In the genomic region with DNA sequence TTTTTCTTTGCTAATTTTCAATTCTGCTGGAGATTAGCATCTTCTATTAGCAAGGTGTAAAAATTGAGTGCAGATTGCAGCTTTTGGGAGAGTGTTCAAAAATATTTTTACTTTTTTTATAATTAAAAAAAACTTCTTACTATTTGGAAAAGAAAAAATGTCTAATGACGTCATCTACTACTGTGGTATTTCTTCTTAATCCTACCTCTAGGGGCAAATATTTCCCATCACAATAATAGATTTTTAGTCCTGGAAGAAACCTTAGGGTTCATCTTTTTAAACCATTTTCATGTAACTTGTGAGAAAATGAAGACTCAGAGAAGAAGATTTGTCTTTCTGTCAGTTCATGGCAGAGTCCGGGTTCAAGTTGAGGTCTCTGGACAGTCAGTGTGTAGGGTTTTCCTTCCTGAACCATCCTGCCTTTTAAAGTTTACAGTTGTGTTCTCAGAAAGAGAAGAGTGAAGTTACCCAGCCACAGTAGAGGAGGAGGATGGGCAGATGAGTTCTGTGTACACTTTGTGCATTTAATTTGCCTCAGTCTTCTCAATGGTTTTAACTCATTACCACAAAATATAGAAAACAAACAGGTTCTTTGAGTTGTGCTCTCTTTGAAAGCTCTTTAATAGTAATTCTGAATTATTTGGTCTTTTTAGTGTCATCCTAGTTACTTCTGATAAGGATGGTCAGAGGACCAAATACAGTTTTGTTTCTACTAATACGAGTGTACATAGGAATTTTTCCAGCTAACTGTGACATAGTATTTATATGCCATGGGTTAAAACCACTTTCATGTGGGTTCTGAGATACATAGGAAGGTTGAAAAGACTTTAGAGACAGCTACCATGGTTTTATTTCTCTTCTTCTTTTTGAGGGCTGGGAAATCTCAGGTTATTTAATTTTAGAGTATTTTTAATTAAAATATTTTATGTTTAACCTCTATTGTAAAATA, we compare ENCODE assay signal across 28 cellular contexts.
A peak's percentile ranks its signal among the peaks of the same experiment; 100 is the strongest.
DNase-seq lines count a peak whose midpoint lies in the region; ATAC-seq, FAIRE-seq and TF ChIP-seq lines count a peak whose summit lies in the region.
"Had no signal": no experiment of that assay in that cellular context is flagged by ENCODE, and none has a peak within 500 bp of the region (broad histone marks: within the 10 kb centered on the region; RNA-seq: fewer than 3 reads in every experiment).

No MANE protein-coding gene starts in this region.

- H3K27me3 Mint-ChIP-seq in T-helper 17 cell, result no peaks in the 10 kb centered on the region
- H3K27me3 Mint-ChIP-seq in stimulated activated naive B cell treated with anti-CD40 and anti-IgM and Interleukin-4, amounts not matched to agents 10 μg/mL and 1 μg/mL and 100 μg/mL, for 72 hours, result no peaks in the 10 kb centered on the region
- H3K27me3 Mint-ChIP-seq in activated T-helper 17 cell treated with anti-CD3 and anti-CD28 coated beads, Interleukin-2, amount 50 U/mL, for 72 hours, result no peaks in the 10 kb centered on the region
- H3K27me3 Mint-ChIP-seq: activated naive CD8-positive, alpha-beta T cell treated with anti-CD3 and anti-CD28 coated beads, Interleukin-2, amount 10 ng/mL, durations not matched to agents 7 days and 5 days; naive thymus-derived CD8-positive, alpha-beta T cell had no signal

- H3K4me3 Mint-ChIP-seq in T-helper 17 cell, result no peak overlapping the region
- H3K4me3 Mint-ChIP-seq in stimulated activated naive B cell treated with anti-CD40 and anti-IgM and Interleukin-4, amounts not matched to agents 10 μg/mL and 1 μg/mL and 100 μg/mL, for 72 hours, result no peak overlapping the region
- H3K4me3 Mint-ChIP-seq in activated T-helper 17 cell treated with anti-CD3 and anti-CD28 coated beads, Interleukin-2, amount 50 U/mL, for 72 hours, result no peak overlapping the region
- H3K4me3 Mint-ChIP-seq: activated naive CD8-positive, alpha-beta T cell treated with anti-CD3 and anti-CD28 coated beads, Interleukin-2, amount 10 ng/mL, durations not matched to agents 7 days and 5 days; T-helper 1 cell treated with Interleukin-12 subunit alpha and Interleukin-12 subunit beta and Interleukin-4 antibody, amounts not matched to agents 30 μg/mL and 1 μg/mL, for 36 hours had no signal

- ATAC-seq in T-helper 17 cell (no peak), GM21367 (IDR thresholded peaks at IDR 0.05; ENCODE audit: unreplicated experiment) (no peak)
- ATAC-seq in stimulated activated naive B cell treated with anti-CD40 and anti-IgM and Interleukin-4, amounts not matched to agents 10 μg/mL and 1 μg/mL and 100 μg/mL, for 72 hours (replicated peaks), result peak; percentile 40 to 46
- no peak for ATAC-seq in activated T-helper 17 cell treated with anti-CD3 and anti-CD28 coated beads, Interleukin-2, amount 50 U/mL, for 72 hours (replicated peaks)
- ATAC-seq: left ventricle myocardium superior; naive thymus-derived CD8-positive, alpha-beta T cell had no signal

- peak overlapping the region; percentile 14 for H3K27ac Mint-ChIP-seq in T-helper 17 cell
- peak overlapping the region; percentile 28 for H3K27ac Mint-ChIP-seq in stimulated activated naive B cell treated with anti-CD40 and anti-IgM and Interleukin-4, amounts not matched to agents 10 μg/mL and 1 μg/mL and 100 μg/mL, for 72 hours
- H3K27ac Mint-ChIP-seq in activated T-helper 17 cell treated with anti-CD3 and anti-CD28 coated beads, Interleukin-2, amount 50 U/mL, for 72 hours, result no peak overlapping the region
- H3K27ac Mint-ChIP-seq: activated naive CD8-positive, alpha-beta T cell treated with anti-CD3 and anti-CD28 coated beads, Interleukin-2, amount 10 ng/mL, durations not matched to agents 7 days and 5 days; T-helper 1 cell treated with Interleukin-12 subunit alpha and Interleukin-12 subunit beta and Interleukin-4 antibody, amounts not matched to agents 30 μg/mL and 1 μg/mL, for 36 hours had no signal

- no peaks in the 10 kb centered on the region for H3K9me3 ChIP-seq in T-helper 17 cell (ENCODE audit: control insufficient read depth, low read length, poor library complexity, severe bottlenecking)
- H3K9me3 ChIP-seq: SJSA1, upper lobe of right lung had no signal

- peaks cover 2% of the 10 kb centered on the region for H3K36me3 Mint-ChIP-seq in T-helper 17 cell (ENCODE audit: low read depth)
- peaks cover 12 to 24% of the 10 kb centered on the region in 2 donors for H3K36me3 Mint-ChIP-seq in stimulated activated naive B cell treated with anti-CD40 and anti-IgM and Interleukin-4, amounts not matched to agents 10 μg/mL and 1 μg/mL and 100 μg/mL, for 72 hours
- H3K36me3 Mint-ChIP-seq in activated T-helper 17 cell treated with anti-CD3 and anti-CD28 coated beads, Interleukin-2, amount 50 U/mL, for 72 hours (ENCODE audit: low read depth), result peaks cover 11% of the 10 kb centered on the region

- H3K9me3 Mint-ChIP-seq in stimulated activated naive B cell treated with anti-CD40 and anti-IgM and Interleukin-4, amounts not matched to agents 10 μg/mL and 1 μg/mL and 100 μg/mL, for 72 hours, result peaks cover 0 to 5% of the 10 kb centered on the region in 2 donors
- no peaks in the 10 kb centered on the region for H3K9me3 Mint-ChIP-seq in activated T-helper 17 cell treated with anti-CD3 and anti-CD28 coated beads, Interleukin-2, amount 50 U/mL, for 72 hours
- H3K9me3 Mint-ChIP-seq: activated naive CD8-positive, alpha-beta T cell treated with anti-CD3 and anti-CD28 coated beads, Interleukin-2, amount 10 ng/mL, durations not matched to agents 7 days and 5 days; naive thymus-derived CD8-positive, alpha-beta T cell; T-helper 1 cell treated with Interleukin-12 subunit alpha and Interleukin-12 subunit beta and Interleukin-4 antibody, amounts not matched to agents 30 μg/mL and 1 μg/mL, for 36 hours had no signal

- TF ChIP-seq POLR2A in H54 (IDR thresholded peaks at IDR 0.05; ENCODE audit: low read depth, low read length), result no peak

- DNase-seq in H54 (ENCODE audit: insufficient read length, low spot score) (no peak), T-helper 17 cell (no peak), foreskin melanocyte (peak; percentile 8), MV-4-11 (lab: John Stamatoyannopoulos, UW) (no peak), nucleus accumbens (lab: John Stamatoyannopoulos, UW) (no peak)
- no peak for DNase-seq in stimulated activated naive B cell treated with anti-CD40 and anti-IgM and Interleukin-4, amounts not matched to agents 10 μg/mL and 1 μg/mL and 100 μg/mL, for 72 hours
- DNase-seq: activated CD4-positive, CD25-positive, alpha-beta regulatory T cell treated with anti-CD3 and anti-CD28 coated beads, Interleukin-2, amount 50 U/mL, for 72 hours; activated effector memory CD4-positive, alpha-beta T cell treated with anti-CD3 and anti-CD28 coated beads, Interleukin-2, amount 50 U/mL, for 16 hours; activated naive CD8-positive, alpha-beta T cell treated with anti-CD3 and anti-CD28 coated beads, Interleukin-2, amount 10 ng/mL, durations not matched to agents 7 days and 5 days; C1 segment of cervical spinal cord; EL; GM23248; left ventricle myocardium superior; midbrain; naive thymus-derived CD8-positive, alpha-beta T cell; NCI-H1436 treated with DMSO at 0.1 percent for 48 hours; NCI-H2107; NCI-H446; NCI-H82; RPMI8226; stimulated activated CD4-positive, alpha-beta T cell treated with anti-CD3 and anti-CD28 coated beads, Interleukin-1b, Interleukin-23, amount 100 ng/mL, for 48 hours; stimulated activated CD8-positive, alpha-beta memory T cell treated with anti-CD3 and anti-CD28 coated beads, Interleukin-4, amount 100 ng/mL, for 48 hours; upper lobe of right lung had no signal

- peak; percentile 71 for FAIRE-seq in H54 (lab: Jason Lieb, UNC)
- FAIRE-seq: keratinocyte had no signal

- H3K4me1 Mint-ChIP-seq in T-helper 17 cell, result peaks cover 18% of the 10 kb centered on the region
- peaks cover 24 to 40% of the 10 kb centered on the region in 2 donors for H3K4me1 Mint-ChIP-seq in stimulated activated naive B cell treated with anti-CD40 and anti-IgM and Interleukin-4, amounts not matched to agents 10 μg/mL and 1 μg/mL and 100 μg/mL, for 72 hours
- H3K4me1 Mint-ChIP-seq in activated T-helper 17 cell treated with anti-CD3 and anti-CD28 coated beads, Interleukin-2, amount 50 U/mL, for 72 hours, result peaks cover 12% of the 10 kb centered on the region

Comparison
In these comparisons a context has a peak if more than half of its experiments do, and no peak if none do; other contexts are left out.
1. ATAC-seq: peak in stimulated activated naive B cell treated with anti-CD40 and anti-IgM and Interleukin-4, amounts not matched to agents 10 μg/mL and 1 μg/mL and 100 μg/mL, for 72 hours (2 of 2); none in T-helper 17 cell (single experiment), activated T-helper 17 cell treated with anti-CD3 and anti-CD28 coated beads, Interleukin-2, amount 50 U/mL, for 72 hours (single experiment) and GM21367 (single experiment).